Comparison of ENCODE assay signal across 11 cellular contexts in genomic region chr10:132407243-132407746, GRCh38. TPM values are rescaled to one million over a fixed set of nuclear protein-coding genes. Genes with fewer than 3 reads are reported as not detected.
DNase-seq lines count a peak whose midpoint lies in the region; ATAC-seq and TF ChIP-seq lines count a peak whose summit lies in the region.
"Had no signal": no experiment of that assay in that cellular context is flagged by ENCODE, and none has a peak within 500 bp of the region (broad histone marks: within the 10 kb centered on the region; RNA-seq: fewer than 3 reads in every experiment).

No MANE protein-coding gene starts in this region.

- ATAC-seq in Panc1, result no peak

- H3K4me3 Mint-ChIP-seq in glutamatergic neuron (ENCODE audit: unreplicated experiment) (peak overlapping the region; percentile 49), nephron (peak overlapping the region in 1 of 3 experiments; percentile 32)
- H3K4me3 Mint-ChIP-seq: stimulated activated naive CD8-positive, alpha-beta T cell treated with anti-CD3 and anti-CD28 coated beads, Interleukin-15, Interleukin-2, amounts not matched to agents 100 ng/mL and 50 ng/mL, for 24 hours had no signal

- peaks cover 5% of the 10 kb centered on the region for H3K27me3 Mint-ChIP-seq in glutamatergic neuron (ENCODE audit: unreplicated experiment)
- no peaks in the 10 kb centered on the region for H3K27me3 Mint-ChIP-seq in nephron (ENCODE audit: low read depth)
- H3K27me3 Mint-ChIP-seq: stimulated activated naive CD8-positive, alpha-beta T cell treated with anti-CD3 and anti-CD28 coated beads, Interleukin-15, Interleukin-2, amounts not matched to agents 100 ng/mL and 50 ng/mL, for 24 hours had no signal

- H3K36me3 ChIP-seq in Panc1 (ENCODE audit: control insufficient read depth, insufficient read depth, low read length), result no peaks in the 10 kb centered on the region

- intact Hi-C loops in Panc1 (cut with micrococcal nuclease; ENCODE audit: unreplicated experiment), result no loop called here

- POLR2A ChIA-PET in Panc1 (lab: Charles Lee), result no interaction called here

- H3K27ac Mint-ChIP-seq in glutamatergic neuron (ENCODE audit: unreplicated experiment), result no peak overlapping the region
- peak overlapping the region; percentile 84 to 96 (median 95) for H3K27ac Mint-ChIP-seq in nephron

- H3K9me3 ChIP-seq in Panc1 (ENCODE audit: control insufficient read depth, insufficient read depth, low read depth, low read length), result no peaks in the 10 kb centered on the region

- in situ Hi-C loops in Panc1 (cut with HindIII; ENCODE audit: low pct_unique_long_range_greater_than_20kb, low sequenced_read_pairs), result no loop called here
- in situ Hi-C loops in GM13976 (cut with MboI; ENCODE audit: low sequenced_read_pairs, unreplicated experiment), result no loop called here

- peaks cover 22% of the 10 kb centered on the region for H3K4me1 Mint-ChIP-seq in glutamatergic neuron (ENCODE audit: low read depth, unreplicated experiment)
- H3K4me1 Mint-ChIP-seq in nephron, result peaks cover 32% of the 10 kb centered on the region

- CTCF ChIA-PET in Panc1 (lab: Charles Lee), result no interaction called here

- H3K9me3 Mint-ChIP-seq in glutamatergic neuron (ENCODE audit: unreplicated experiment) (peaks cover 7% of the 10 kb centered on the region), nephron (no peaks in the 10 kb centered on the region)
- H3K9me3 Mint-ChIP-seq: stimulated activated naive CD8-positive, alpha-beta T cell treated with anti-CD3 and anti-CD28 coated beads, Interleukin-15, Interleukin-2, amounts not matched to agents 100 ng/mL and 50 ng/mL, for 24 hours had no signal

- H3K27ac ChIP-seq in 22Rv1, result peak overlapping the region; percentile 91
- H3K27ac ChIP-seq in Panc1 (ENCODE audit: low read length), result peak overlapping the region; percentile 89
- H3K27ac ChIP-seq: KMS-11 had no signal

- DNase-seq in Panc1 (ENCODE audit: low read depth, low spot score) (no peak), glutamatergic neuron (no peak), anterior cingulate cortex (lab: John Stamatoyannopoulos, UW) (no peak), NCI-H1694 (lab: John Stamatoyannopoulos, UW) (no peak), GM13976 (ENCODE audit: low spot score) (no peak), dermis blood vessel endothelial cell (no peak)
- DNase-seq: hippocampal formation had no signal

- TF ChIP-seq CTCF in 22Rv1 (IDR thresholded peaks at IDR 0.05) (no peak), Panc1 (IDR thresholded peaks at IDR 0.05) (no peak), glutamatergic neuron (IDR thresholded peaks at IDR 0.05; ENCODE audit: partially characterized antibody, unreplicated experiment) (no peak), nephron (IDR thresholded peaks at IDR 0.05; ENCODE audit: unreplicated experiment in 3 of 3) (no peak), GM13976 (IDR thresholded peaks at IDR 0.05; ENCODE audit: borderline replicate concordance, control extremely low read depth, extremely low read depth, insufficient read depth, missing control alignments) (no peak)

- H3K4me3 ChIP-seq in Panc1 (ENCODE audit: low read depth in 2 of 2, low read length in 2 of 2), result no peak overlapping the region; a peak in 1 of 4 replicates

- peaks cover 5% of the 10 kb centered on the region for H3K36me3 Mint-ChIP-seq in glutamatergic neuron (ENCODE audit: unreplicated experiment)
- H3K36me3 Mint-ChIP-seq in nephron (ENCODE audit: low read depth), result peaks cover 11% of the 10 kb centered on the region

- no TSS peak for BruUV-seq in Panc1 (replicated peaks; lab: Mats Ljungman, UMichigan)

- H3K4me1 ChIP-seq in Panc1 (ENCODE audit: control insufficient read depth, insufficient read depth, low read length), result peaks cover 52% of the 10 kb centered on the region

- no peaks in the 10 kb centered on the region for H3K27me3 ChIP-seq in Panc1 (ENCODE audit: control insufficient read depth, insufficient read depth, low read length)

RNA-seq across cellular contexts. Expression of gene PWWP2B, which starts 10.3 kb away (rescaled TPM):
- total RNA-seq in Panc1 (2021; ENCODE audit: unreplicated experiment) (51.6 TPM), glutamatergic neuron (ENCODE audit: unreplicated experiment) (49.4 TPM), dermis blood vessel endothelial cell (15.1 and 16.3 TPM in 2 replicates)
- 56.2 TPM for polyA plus RNA-seq in Panc1 (2012; ENCODE audit: insufficient read length)
